Comparison of ENCODE assay signal across 22 cellular contexts in genomic region chr7:40463449-40463848, GRCh38.
"Had no signal": no experiment of that assay in that cellular context is flagged by ENCODE, and none has a peak within 500 bp of the region (broad histone marks: within the 10 kb centered on the region; RNA-seq: fewer than 3 reads in every experiment).

No MANE protein-coding gene starts in this region.

- H3K4me1 ChIP-seq: esophagus squamous epithelium, vagina had no signal

- DNase-seq: activated CD4-positive, alpha-beta T cell treated with anti-CD3 and anti-CD28 coated beads, Interleukin-2, amount 50 U/mL, for 1 hour; activated naive CD4-positive, alpha-beta T cell treated with anti-CD3 and anti-CD28 coated beads for 36 hours; activated naive CD8-positive, alpha-beta T cell treated with anti-CD3 and anti-CD28 coated beads, Interleukin-2, amount 50 U/mL, for 24 hours; caudate nucleus; effector CD8-positive, alpha-beta T cell; esophagus squamous epithelium; foreskin fibroblast; hippocampal formation; kidney glomerular epithelial cell; mesendoderm; retina; stimulated activated CD4-positive, alpha-beta T cell treated with anti-CD3 and anti-CD28 coated beads, Interleukin-15, amount 100 ng/mL, for 24 hours; stimulated activated CD4-positive, alpha-beta T cell treated with anti-CD3 and anti-CD28 coated beads, Interleukin-4, amount 100 ng/mL, for 1 hour; stimulated activated naive B cell treated with anti-CD40 and anti-IgM and Interleukin-4, amounts not matched to agents 10 μg/mL and 1 μg/mL and 100 μg/mL, for 72 hours; T-helper 9 cell; transverse colon had no signal

- H3K9me3 ChIP-seq: esophagus squamous epithelium, transverse colon, vagina had no signal

- H3K4me3 Mint-ChIP-seq: activated naive CD4-positive, alpha-beta T cell treated with anti-CD3 and anti-CD28 coated beads for 36 hours; activated naive CD8-positive, alpha-beta T cell treated with anti-CD3 and anti-CD28 coated beads, Interleukin-2, amount 50 U/mL, for 24 hours; activated T-helper 17 cell treated with anti-CD3 and anti-CD28 coated beads, Interleukin-2, amount 50 U/mL, for 72 hours; neural crest cell; stimulated activated naive B cell treated with anti-CD40 and anti-IgM and Interleukin-4, amounts not matched to agents 10 μg/mL and 1 μg/mL and 100 μg/mL, for 72 hours had no signal

- H3K27ac ChIP-seq: esophagus squamous epithelium, skin epidermis, transverse colon, vagina had no signal

- ATAC-seq: activated CD4-positive, CD25-positive, alpha-beta regulatory T cell treated with anti-CD3 and anti-CD28 coated beads, Interleukin-2, amount 50 U/mL, for 24 hours; activated naive CD8-positive, alpha-beta T cell treated with anti-CD3 and anti-CD28 coated beads, Interleukin-2, amount 50 U/mL, for 24 hours; activated T-helper 17 cell treated with anti-CD3 and anti-CD28 coated beads, Interleukin-2, amount 50 U/mL, for 72 hours; stimulated activated naive B cell treated with anti-CD40 and anti-IgM and Interleukin-4, amounts not matched to agents 10 μg/mL and 1 μg/mL and 100 μg/mL, for 72 hours had no signal

- H3K27ac Mint-ChIP-seq: activated naive CD4-positive, alpha-beta T cell treated with anti-CD3 and anti-CD28 coated beads for 36 hours; activated naive CD8-positive, alpha-beta T cell treated with anti-CD3 and anti-CD28 coated beads, Interleukin-2, amount 50 U/mL, for 24 hours; activated T-helper 17 cell treated with anti-CD3 and anti-CD28 coated beads, Interleukin-2, amount 50 U/mL, for 72 hours; stimulated activated naive B cell treated with anti-CD40 and anti-IgM and Interleukin-4, amounts not matched to agents 10 μg/mL and 1 μg/mL and 100 μg/mL, for 72 hours had no signal

- FAIRE-seq: endothelial cell of umbilical vein had no signal

- H3K27me3 ChIP-seq: esophagus squamous epithelium, transverse colon, vagina had no signal

- H3K4me1 Mint-ChIP-seq: activated naive CD8-positive, alpha-beta T cell treated with anti-CD3 and anti-CD28 coated beads, Interleukin-2, amount 50 U/mL, for 24 hours; activated T-helper 17 cell treated with anti-CD3 and anti-CD28 coated beads, Interleukin-2, amount 50 U/mL, for 72 hours; neural crest cell; stimulated activated naive B cell treated with anti-CD40 and anti-IgM and Interleukin-4, amounts not matched to agents 10 μg/mL and 1 μg/mL and 100 μg/mL, for 72 hours had no signal

- H3K36me3 Mint-ChIP-seq: stimulated activated naive B cell treated with anti-CD40 and anti-IgM and Interleukin-4, amounts not matched to agents 10 μg/mL and 1 μg/mL and 100 μg/mL, for 72 hours had no signal

- H3K9me3 Mint-ChIP-seq: activated naive CD4-positive, alpha-beta T cell treated with anti-CD3 and anti-CD28 coated beads for 36 hours; activated naive CD8-positive, alpha-beta T cell treated with anti-CD3 and anti-CD28 coated beads, Interleukin-2, amount 50 U/mL, for 24 hours; neural crest cell; stimulated activated naive B cell treated with anti-CD40 and anti-IgM and Interleukin-4, amounts not matched to agents 10 μg/mL and 1 μg/mL and 100 μg/mL, for 72 hours had no signal

- H3K36me3 ChIP-seq: esophagus squamous epithelium, transverse colon, vagina had no signal

- H3K4me3 ChIP-seq: esophagus squamous epithelium, skin epidermis, transverse colon, vagina had no signal

- H3K27me3 Mint-ChIP-seq: activated naive CD8-positive, alpha-beta T cell treated with anti-CD3 and anti-CD28 coated beads, Interleukin-2, amount 50 U/mL, for 24 hours; activated T-helper 17 cell treated with anti-CD3 and anti-CD28 coated beads, Interleukin-2, amount 50 U/mL, for 72 hours had no signal
